ENCODE assay signal across 20 cellular contexts in the genomic region with DNA sequence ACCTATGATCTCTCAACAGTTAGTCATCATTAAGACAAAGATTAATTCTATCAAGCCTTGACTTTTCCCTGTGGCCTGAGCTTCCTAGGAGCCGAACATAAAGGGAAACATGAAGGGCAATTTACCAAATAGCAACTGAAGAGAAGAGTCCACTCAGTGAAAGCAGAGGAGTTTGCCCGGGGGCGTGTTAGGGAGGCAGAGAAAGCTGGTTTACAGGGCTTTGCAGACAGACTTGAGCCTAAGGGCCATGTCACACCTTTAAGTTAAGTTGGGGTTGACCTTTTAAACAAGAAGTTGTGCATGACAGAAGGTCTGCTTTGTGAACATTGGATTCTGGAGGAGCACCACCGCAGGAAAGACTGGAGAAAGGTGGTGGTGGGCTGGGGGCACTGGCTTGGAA.
DNase-seq lines count a peak whose midpoint lies in the region; ATAC-seq and TF ChIP-seq lines count a peak whose summit lies in the region.
"Had no signal": no experiment of that assay in that cellular context is flagged by ENCODE, and none has a peak within 500 bp of the region (broad histone marks: within the 10 kb centered on the region; RNA-seq: fewer than 3 reads in every experiment).

No MANE protein-coding gene starts in this region.

- POLR2A ChIA-PET in CD4-positive, alpha-beta T cell (lab: Charles Lee) = no interaction called here

- no peak for TF ChIP-seq CTCF in CD4-positive, alpha-beta T cell (IDR thresholded peaks at IDR 0.05)
- TF ChIP-seq CTCF in neutrophil (IDR thresholded peaks at IDR 0.05) (no peak), chondrocyte (IDR thresholded peaks at IDR 0.05) (no peak)

- H3K9me3 ChIP-seq in CD4-positive, alpha-beta T cell (ENCODE audit: control insufficient read depth, low read length) = no peaks in the 10 kb centered on the region
- H3K9me3 ChIP-seq in neutrophil = no peaks in the 10 kb centered on the region
- H3K9me3 ChIP-seq: BE2C had no signal

- H3K4me3 ChIP-seq in neutrophil (ENCODE audit: low read depth in 1 of 2, low read length in 1 of 2) = no peak overlapping the region

- H3K4me3 Mint-ChIP-seq in CD4-positive, alpha-beta T cell = no peak overlapping the region
- H3K4me3 Mint-ChIP-seq in chondrocyte (ENCODE audit: unreplicated experiment) = no peak overlapping the region
- H3K4me3 Mint-ChIP-seq: CD4-positive, alpha-beta memory T cell; HFFc6 had no signal

- H3K27ac ChIP-seq in CD4-positive, alpha-beta T cell (ENCODE audit: low read depth, low read length) = no peak overlapping the region
- peak overlapping the region; percentile 89 for H3K27ac ChIP-seq in neutrophil
- H3K27ac ChIP-seq: KMS-11 had no signal

- H3K36me3 Mint-ChIP-seq in CD4-positive, alpha-beta T cell (ENCODE audit: low read depth) = peaks cover 68% of the 10 kb centered on the region
- H3K36me3 Mint-ChIP-seq in chondrocyte (ENCODE audit: low read depth) = no peaks in the 10 kb centered on the region

- intact Hi-C loops in CD4-positive, alpha-beta T cell (cut with DNase I, micrococcal nuclease) = no loop called here

- H3K27me3 ChIP-seq in CD4-positive, alpha-beta T cell (ENCODE audit: control insufficient read depth, insufficient read depth, low read length) = no peaks in the 10 kb centered on the region
- H3K27me3 ChIP-seq in neutrophil = no peaks in the 10 kb centered on the region
- H3K27me3 ChIP-seq: BE2C had no signal

- peaks cover 56% of the 10 kb centered on the region for H3K4me1 Mint-ChIP-seq in CD4-positive, alpha-beta T cell (ENCODE audit: low read depth)
- peaks cover 6% of the 10 kb centered on the region for H3K4me1 Mint-ChIP-seq in chondrocyte (ENCODE audit: low read depth)

- CTCF ChIA-PET in CD4-positive, alpha-beta T cell (lab: Charles Lee) = no interaction called here

- H3K9me3 Mint-ChIP-seq in CD4-positive, alpha-beta T cell = peaks cover 3% of the 10 kb centered on the region
- H3K9me3 Mint-ChIP-seq in chondrocyte (ENCODE audit: low read depth) = no peaks in the 10 kb centered on the region
- H3K9me3 Mint-ChIP-seq: HFFc6 had no signal

- no peaks in the 10 kb centered on the region for H3K27me3 Mint-ChIP-seq in CD4-positive, alpha-beta T cell
- H3K27me3 Mint-ChIP-seq in chondrocyte (ENCODE audit: low read depth) = no peaks in the 10 kb centered on the region
- H3K27me3 Mint-ChIP-seq: CD4-positive, alpha-beta memory T cell had no signal

- peaks cover 35 to 49% of the 10 kb centered on the region in 2 experiments for H3K4me1 ChIP-seq in neutrophil (ENCODE audit: control insufficient read depth in 1 of 2, insufficient read depth in 1 of 2, low read depth in 1 of 2, low read length in 1 of 2)
- H3K4me1 ChIP-seq: BE2C had no signal

- DNase-seq in CD4-positive, alpha-beta T cell = no peak
- peak; percentile 86 for DNase-seq in ELF-1 (ENCODE audit: low read depth, low spot score)
- peak; percentile 82 for DNase-seq in islet precursor cell
- no peak for DNase-seq in midbrain (lab: John Stamatoyannopoulos, UW)
- no peak for DNase-seq in chondrocyte (ENCODE audit: low spot score)
- DNase-seq: ACHN; BE2C; C1 segment of cervical spinal cord; Calu3; CD4-positive, alpha-beta memory T cell; DND-41; EL; GOT3; H7; HFFc6 had no signal

- no peak for ATAC-seq in CD4-positive, alpha-beta T cell (ENCODE audit: poor library complexity)
- ATAC-seq in HG03196 (IDR thresholded peaks at IDR 0.05; ENCODE audit: unreplicated experiment) (no peak), GM19328 (IDR thresholded peaks at IDR 0.05; ENCODE audit: unreplicated experiment) (no peak)
- ATAC-seq: HCT116 had no signal

- peak overlapping the region; percentile 32 for H3K27ac Mint-ChIP-seq in CD4-positive, alpha-beta T cell
- H3K27ac Mint-ChIP-seq in chondrocyte (ENCODE audit: unreplicated experiment) = no peak overlapping the region
- H3K27ac Mint-ChIP-seq: HFFc6 had no signal

- no peaks in the 10 kb centered on the region for H3K36me3 ChIP-seq in neutrophil
- H3K36me3 ChIP-seq: BE2C had no signal

Comparison
In these comparisons a context has a peak if more than half of its experiments do, and no peak if none do; other contexts are left out.
1. DNase-seq: peak in ELF-1 (single experiment) and islet precursor cell (single experiment); none in CD4-positive, alpha-beta T cell (0 of 10), midbrain (single experiment) and chondrocyte (single experiment).